ENCODE assay signal across 13 cellular contexts in genomic region chr5:45694255-45694834, GRCh38. TPM values are rescaled to one million over a fixed set of nuclear protein-coding genes. Genes with fewer than 3 reads are reported as not detected.
DNase-seq lines count a peak whose midpoint lies in the region; ATAC-seq and TF ChIP-seq lines count a peak whose summit lies in the region.
"Had no signal": no experiment of that assay in that cellular context is flagged by ENCODE, and none has a peak within 500 bp of the region (broad histone marks: within the 10 kb centered on the region; RNA-seq: fewer than 3 reads in every experiment).

No MANE protein-coding gene starts in this region.

- no peaks in the 10 kb centered on the region for H3K4me1 ChIP-seq in NT2/D1 (ENCODE audit: insufficient read depth, insufficient read length)
- peaks cover 9 to 14% (median 14%) of the 10 kb centered on the region in 4 donors for H3K4me1 ChIP-seq in esophagus muscularis mucosa

- H3K9me3 ChIP-seq in NT2/D1 (ENCODE audit: insufficient read depth, low read length) (no peaks in the 10 kb centered on the region), esophagus muscularis mucosa (no peaks in the 10 kb centered on the region)

- WGBS in esophagus muscularis mucosa: 23% methylated on average over 15 of the region's 15 CpGs

- ATAC-seq in HG03280 (IDR thresholded peaks at IDR 0.05; ENCODE audit: unreplicated experiment): no peak

- H3K4me3 ChIP-seq in NT2/D1 (ENCODE audit: insufficient read length, low read depth): peak overlapping the region; percentile 52
- H3K4me3 ChIP-seq in esophagus muscularis mucosa: peak overlapping the region in 3 of 4 donors; percentile 50 to 58 (median 51)

- intact Hi-C loops in esophagus muscularis mucosa (cut with DNase I): no loop called here

- TF ChIP-seq EP300 in esophagus muscularis mucosa (IDR thresholded peaks at IDR 0.05): no peak

- no peak for TF ChIP-seq CTCF in esophagus muscularis mucosa (IDR thresholded peaks at IDR 0.05)

- H3K27me3 ChIP-seq in NT2/D1 (ENCODE audit: insufficient read depth, insufficient read length): peaks cover 3% of the 10 kb centered on the region
- peaks cover 0 to 65% (median 11%) of the 10 kb centered on the region in 4 donors for H3K27me3 ChIP-seq in esophagus muscularis mucosa

- DNase-seq in NCI-H2171 treated with DMSO at 0.1 percent for 48 hours (lab: John Stamatoyannopoulos, UW): peak; percentile 89
- DNase-seq in NCI-H2171 (lab: John Stamatoyannopoulos, UW): no peak
- no peak for DNase-seq in NT2/D1 (ENCODE audit: low read depth, low spot score)
- DNase-seq in esophagus muscularis mucosa (ENCODE audit: extremely low spot score): no peak
- DNase-seq in pons (ENCODE audit: low spot score): peak; percentile 25
- DNase-seq in stimulated activated CD4-positive, alpha-beta T cell treated with anti-CD3 and anti-CD28 coated beads, Interleukin-4, amount 100 ng/mL, for 4 hours: no peak
- no peak for DNase-seq in GM19240 (ENCODE audit: insufficient read length, low spot score)
- DNase-seq: aorta; NCI-H510A; stimulated activated CD4-positive, alpha-beta T cell treated with anti-CD3 and anti-CD28 coated beads, Interleukin-2, amount 100 ng/mL, for 48 hours had no signal

- H3K36me3 ChIP-seq in NT2/D1 (ENCODE audit: insufficient read depth, insufficient read length, low read length): no peaks in the 10 kb centered on the region
- no peaks in the 10 kb centered on the region for H3K36me3 ChIP-seq in esophagus muscularis mucosa

- TF ChIP-seq POLR2A in esophagus muscularis mucosa (IDR thresholded peaks at IDR 0.05; ENCODE audit: low read depth): no peak

- no peak overlapping the region for H3K9ac ChIP-seq in NT2/D1 (ENCODE audit: insufficient read length, low read depth)

- H3K27ac ChIP-seq in esophagus muscularis mucosa (replicated peaks in 1 of 4): no peak overlapping the region
- H3K27ac ChIP-seq: epithelial cell of prostate, SK-N-MC had no signal

RNA-seq across cellular contexts. Expression of gene HCN1, which starts 1.8 kb away (rescaled TPM):
- total RNA-seq in esophagus muscularis mucosa: under 1 TPM; 0.39 to 0.66 (median 0.49) TPM

Comparison
In these comparisons a context has a peak if more than half of its experiments do, and no peak if none do; other contexts are left out.
1. DNase-seq: peak in NCI-H2171 treated with DMSO at 0.1 percent for 48 hours (single experiment) and pons (single experiment); none in NCI-H2171 (single experiment), NT2/D1 (single experiment), esophagus muscularis mucosa (single experiment), stimulated activated CD4-positive, alpha-beta T cell treated with anti-CD3 and anti-CD28 coated beads, Interleukin-4, amount 100 ng/mL, for 4 hours (0 of 2) and GM19240 (single experiment).